Comparison of ENCODE assay signal across 8 cellular contexts in the genomic region with DNA sequence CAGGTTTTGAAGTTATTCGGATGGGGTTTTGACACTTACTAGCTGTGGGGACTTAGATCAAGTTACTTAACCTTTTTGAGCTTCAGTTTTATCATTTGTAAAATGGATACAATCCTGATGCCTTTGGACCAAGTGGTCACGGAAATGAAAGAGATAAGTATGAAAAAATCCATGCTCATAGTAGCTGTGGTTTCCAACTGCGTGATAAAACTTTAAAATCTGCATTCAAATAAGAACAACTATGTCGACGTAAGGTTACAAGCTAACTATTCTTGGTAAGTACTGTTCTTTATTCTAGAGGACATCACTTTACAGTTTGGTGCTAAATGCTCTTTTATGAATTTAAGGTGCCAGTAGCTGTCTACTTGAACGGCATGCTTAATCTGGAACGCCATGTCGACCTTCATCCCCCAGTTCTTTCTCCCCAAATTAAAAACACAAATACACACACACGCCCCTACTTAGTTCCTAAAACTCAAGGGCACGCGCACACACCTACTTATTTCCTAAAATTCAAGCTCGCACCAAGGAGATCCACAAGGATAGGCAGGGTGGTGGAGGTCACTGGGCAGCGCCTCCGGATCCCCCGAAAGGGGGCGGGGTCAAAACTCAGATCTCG. TPM values are rescaled to one million over a fixed set of nuclear protein-coding genes. Genes with fewer than 3 reads are reported as not detected.
A peak's percentile ranks its signal among the peaks of the same experiment; 100 is the strongest.
DNase-seq lines count a peak whose midpoint lies in the region; ATAC-seq lines count a peak whose summit lies in the region.

No MANE protein-coding gene starts in this region.

- peak overlapping the region; percentile 98 for H3K27ac ChIP-seq in substantia nigra (ENCODE audit: low read depth, low read length, poor library complexity, severe bottlenecking)

- peaks cover 3% of the 10 kb centered on the region for H3K9me3 Mint-ChIP-seq in activated naive CD8-positive, alpha-beta T cell treated with anti-CD3 and anti-CD28 coated beads, Interleukin-2, amount 10 ng/mL, durations not matched to agents 7 days and 5 days

- peak overlapping the region; percentile 98 for H3K27ac Mint-ChIP-seq in activated naive CD8-positive, alpha-beta T cell treated with anti-CD3 and anti-CD28 coated beads, Interleukin-2, amount 10 ng/mL, durations not matched to agents 7 days and 5 days

- no peaks in the 10 kb centered on the region for H3K27me3 Mint-ChIP-seq in activated naive CD8-positive, alpha-beta T cell treated with anti-CD3 and anti-CD28 coated beads, Interleukin-2, amount 10 ng/mL, durations not matched to agents 7 days and 5 days

- H3K36me3 Mint-ChIP-seq in activated naive CD8-positive, alpha-beta T cell treated with anti-CD3 and anti-CD28 coated beads, Interleukin-2, amount 10 ng/mL, durations not matched to agents 7 days and 5 days: peaks cover 31% of the 10 kb centered on the region

- no peak for ATAC-seq in activated naive CD8-positive, alpha-beta T cell treated with anti-CD3 and anti-CD28 coated beads, Interleukin-2, amount 10 ng/mL, durations not matched to agents 7 days and 5 days (ENCODE audit: low read depth)

- DNase-seq in NCI-H1694 treated with DMSO at 0.1 percent for 48 hours (lab: John Stamatoyannopoulos, UW): peak; percentile 40
- no peak for DNase-seq in NCI-H1694 (lab: John Stamatoyannopoulos, UW)
- DNase-seq in activated naive CD8-positive, alpha-beta T cell treated with anti-CD3 and anti-CD28 coated beads, Interleukin-2, amount 10 ng/mL, durations not matched to agents 7 days and 5 days: no peak
- DNase-seq in iris pigment epithelial cell (ENCODE audit: low read depth): peak; percentile 8
- no peak for DNase-seq in substantia nigra (lab: John Stamatoyannopoulos, UW)
- no peak for DNase-seq in COLO829 (ENCODE audit: low spot score)
- DNase-seq in stimulated activated CD4-positive, alpha-beta T cell treated with anti-CD3 and anti-CD28 coated beads, Interleukin-12 subunit alpha, Interleukin-12 subunit beta, amount 100 ng/mL, for 4 hours: no peak
- no peak for DNase-seq in 8988T

- H3K4me3 Mint-ChIP-seq in activated naive CD8-positive, alpha-beta T cell treated with anti-CD3 and anti-CD28 coated beads, Interleukin-2, amount 10 ng/mL, durations not matched to agents 7 days and 5 days: peak overlapping the region; percentile 97

- peaks cover 39% of the 10 kb centered on the region for H3K4me1 Mint-ChIP-seq in activated naive CD8-positive, alpha-beta T cell treated with anti-CD3 and anti-CD28 coated beads, Interleukin-2, amount 10 ng/mL, durations not matched to agents 7 days and 5 days

- POLR2A ChIA-PET in activated naive CD8-positive, alpha-beta T cell treated with anti-CD3 and anti-CD28 coated beads, Interleukin-2, amount 10 ng/mL, durations not matched to agents 7 days and 5 days (lab: Charles Lee): interaction anchor here (0.5 to 5.6 kb wide), 37 partner anchors 9 to 449 kb away, joined by 3 to 82 read pairs (median 5); partner anchors contain the start of genes CITED4, CTPS1, RIMS3 and ZNF684

RNA-seq across cellular contexts. Expression of gene NFYC, which starts 0.5 kb away (rescaled TPM):
- 10 to 100 TPM; 65.0 to 66.6 TPM for total RNA-seq in activated naive CD8-positive, alpha-beta T cell treated with anti-CD3 and anti-CD28 coated beads, Interleukin-2, amount 10 ng/mL, durations not matched to agents 7 days and 5 days

RNA-seq across cellular contexts. Expression of gene RIMS3, which starts 25.5 kb away (rescaled TPM):
- total RNA-seq in activated naive CD8-positive, alpha-beta T cell treated with anti-CD3 and anti-CD28 coated beads, Interleukin-2, amount 10 ng/mL, durations not matched to agents 7 days and 5 days: 1 to 10 TPM; 6.9 TPM

Comparison
In these comparisons a context has a peak if more than half of its experiments do, and no peak if none do; other contexts are left out.
1. DNase-seq: peak in NCI-H1694 treated with DMSO at 0.1 percent for 48 hours (single experiment) and iris pigment epithelial cell (single experiment); none in NCI-H1694 (single experiment), activated naive CD8-positive, alpha-beta T cell treated with anti-CD3 and anti-CD28 coated beads, Interleukin-2, amount 10 ng/mL, durations not matched to agents 7 days and 5 days (single experiment), substantia nigra (0 of 49), COLO829 (single experiment), stimulated activated CD4-positive, alpha-beta T cell treated with anti-CD3 and anti-CD28 coated beads, Interleukin-12 subunit alpha, Interleukin-12 subunit beta, amount 100 ng/mL, for 4 hours (single experiment) and 8988T (single experiment).